In genomic region chr2:198900141-198900540, GRCh38 we compare ENCODE assay signal across 8 cellular contexts.
"Had no signal": no experiment of that assay in that cellular context is flagged by ENCODE, and none has a peak within 500 bp of the region (broad histone marks: within the 10 kb centered on the region; RNA-seq: fewer than 3 reads in every experiment).

No MANE protein-coding gene starts in this region.

- DNase-seq: GOT3, H9, KBM-7 had no signal

- H3K4me3 ChIP-seq: GM23248 had no signal

- H3K27ac Mint-ChIP-seq: H9, IgD-negative memory B cell had no signal

- H3K27ac ChIP-seq: GM23248, KMS-11 had no signal

- H3K4me2 ChIP-seq: KMS-11 had no signal

- H3K4me3 Mint-ChIP-seq: H9, IgD-negative memory B cell had no signal

- H3K9ac ChIP-seq: GM23248, KMS-11 had no signal

- H2AFZ ChIP-seq: GM23248 had no signal

- H3K4me1 Mint-ChIP-seq: H9 had no signal

- H3K9me3 Mint-ChIP-seq: H9 had no signal

- H3K27me3 Mint-ChIP-seq: IgD-negative memory B cell had no signal

- FAIRE-seq: H54, HTR-8/SVneo had no signal
